1 cellular context compared by ENCODE assay signal in genomic region chr4:96525901-96526300, GRCh38.
TF ChIP-seq lines count a peak whose summit lies in the region.

No MANE protein-coding gene starts in this region.

TF ChIP-seq in SK-N-SH treated with all-trans-retinoic acid at 6 μM for 48 hours, 23 proteins besides CTCF, POLR2A, EP300 and RAD21 (continued from another document):
- no peak for TF ChIP-seq POU6F1 (CRISPR knock-in tag; IDR thresholded peaks at IDR 0.05; ENCODE audit: borderline replicate concordance, low read depth)
- TF ChIP-seq ARNTL (CRISPR knock-in tag; IDR thresholded peaks at IDR 0.05; ENCODE audit: borderline replicate concordance, low read depth) = no peak
- no peak for TF ChIP-seq ZFP3 (CRISPR knock-in tag; IDR thresholded peaks at IDR 0.05)
- TF ChIP-seq ISL1 (CRISPR knock-in tag; IDR thresholded peaks at IDR 0.05) = no peak
- no peak for TF ChIP-seq OSR1 (CRISPR knock-in tag; IDR thresholded peaks at IDR 0.05)
